ENCODE assay signal across 8 cellular contexts in genomic region chr1:11979818-11980675, GRCh38. TPM values are rescaled to one million over a fixed set of nuclear protein-coding genes. Genes with fewer than 3 reads are reported as not detected.
DNase-seq lines count a peak whose midpoint lies in the region; ATAC-seq, FAIRE-seq and TF ChIP-seq lines count a peak whose summit lies in the region.

TSS of gene MFN2 (plus strand) at chr1:11980444. CDS start at chr1:11989169, 8,725 bp downstream.

- H3K27me3 ChIP-seq in psoas muscle (ENCODE audit: insufficient read depth in 3 of 3, low read length in 2 of 3) = no peaks in the 10 kb centered on the region

- no peaks in the 10 kb centered on the region for H3K9me3 ChIP-seq in psoas muscle

- H3K4me1 ChIP-seq in psoas muscle = peaks cover 47% of the 10 kb centered on the region

- 0 to 1% (median 0%) methylated on average over 57 to 76 of the region's 76 CpGs for WGBS in psoas muscle, 3 donors

- no peak for TF ChIP-seq CTCF in psoas muscle (IDR thresholded peaks at IDR 0.05)

- peaks cover 10 to 44% of the 10 kb centered on the region in 2 donors for H3K36me3 ChIP-seq in psoas muscle (ENCODE audit: insufficient read depth in 1 of 2, low read depth in 1 of 2)

- intact Hi-C loops in left ventricle myocardium superior (cut with micrococcal nuclease) (loop anchor here (5.0 kb wide), 1 partner anchor 73 kb away; no protein-coding TSS in a partner anchor), psoas muscle (cut with DNase I) (loop anchor here in 1 of 2 donors (5.0 kb wide), 1 partner anchor 38 kb away; no protein-coding TSS in a partner anchor)

- ATAC-seq in GM18498 (IDR thresholded peaks at IDR 0.05; ENCODE audit: unreplicated experiment) (peak; percentile 95), HG02938 (IDR thresholded peaks at IDR 0.05; ENCODE audit: unreplicated experiment) (peak; percentile 89), left ventricle myocardium superior (peak; percentile 88), psoas muscle (peak; percentile 88 to 91 (median 90))

- DNase-seq in NCI-H187 (lab: John Stamatoyannopoulos, UW) = peak; percentile 91 to 92
- peak; percentile 78 to 98 (median 89) for DNase-seq in T-helper 2 cell
- DNase-seq in left ventricle myocardium superior = peak; percentile 98
- peak; percentile 98 to 99 for DNase-seq in psoas muscle
- peak; percentile 99 for DNase-seq in urothelium cell line (ENCODE audit: low spot score)

- H3K27ac ChIP-seq in angular gyrus (ENCODE audit: low read depth, low read length) (peak within 1 kb of the TSS; percentile 88), psoas muscle (peak within 1 kb of the TSS; percentile 97)

- peak; percentile 94 for FAIRE-seq in urothelium cell line (lab: Jason Lieb, UNC)

- H3K4me3 ChIP-seq in psoas muscle = peak within 1 kb of the TSS; percentile 88

RNA-seq across cellular contexts. Expression of gene MFN2, which starts in this region (rescaled TPM):
- 688 TPM for total RNA-seq in left ventricle myocardium superior
- 100 to 1,000 TPM; 245 to 542 (median 320) TPM for total RNA-seq in psoas muscle
- 100 to 1,000 TPM; 163 to 225 (median 177) TPM for polyA plus RNA-seq in psoas muscle

Comparison
In these comparisons a context has a peak if more than half of its experiments do, and no peak if none do; other contexts are left out.
1. Peak in every context shown above with its lines: DNase-seq, ATAC-seq, H3K4me3 ChIP-seq and H3K27ac ChIP-seq.